17 cellular contexts compared by ENCODE assay signal in genomic region chr13:65584126-65584525, GRCh38.
A peak's percentile ranks its signal among the peaks of the same experiment; 100 is the strongest.
DNase-seq lines count a peak whose midpoint lies in the region; ATAC-seq, FAIRE-seq and TF ChIP-seq lines count a peak whose summit lies in the region.
"Had no signal": no experiment of that assay in that cellular context is flagged by ENCODE, and none has a peak within 500 bp of the region (broad histone marks: within the 10 kb centered on the region; RNA-seq: fewer than 3 reads in every experiment).

No MANE protein-coding gene starts in this region.

- DNase-seq in H1 (ENCODE audit: low read depth in 1 of 2, low spot score in 2 of 2) (no peak), iPS DF 6.9 (ENCODE audit: low read depth, low spot score) (peak; percentile 5), GM13977 (ENCODE audit: low spot score) (no peak), DMS53 (lab: John Stamatoyannopoulos, UW) (no peak), aorta (no peak)
- DNase-seq: BE2C; CD4-positive, alpha-beta memory T cell; DMS79 treated with DMSO at 0.1 percent for 48 hours; EL; GDM1 had no signal

- no peak overlapping the region for H3K4ac ChIP-seq in H1 (replicated peaks; ENCODE audit: insufficient read length, low read depth, low read length)

- no peak overlapping the region for H2BK5ac ChIP-seq in H1 (ENCODE audit: low read depth, low read length)

- TF ChIP-seq CTCF in Loucy (conservative IDR thresholded peaks at IDR 0.05; ENCODE audit: low read length) (no peak), H1 (IDR thresholded peaks at IDR 0.05; ENCODE audit: control extremely low read depth in 1 of 3, insufficient read depth in 1 of 3, low read depth in 1 of 3, low read length in 3 of 3) (no peak), GM13977 (IDR thresholded peaks at IDR 0.05; ENCODE audit: extremely low read depth, insufficient read depth, missing control alignments) (no peak)

- no peaks in the 10 kb centered on the region for H3K4me1 ChIP-seq in Loucy (ENCODE audit: insufficient read depth, low read length, poor library complexity, severe bottlenecking)
- no peaks in the 10 kb centered on the region; a peak in 1 of 7 replicates for H3K4me1 ChIP-seq in H1 (replicated peaks in 1 of 4; ENCODE audit: control insufficient read depth in 3 of 4, insufficient read depth in 4 of 4, low read length in 3 of 4)
- peaks cover 3% of the 10 kb centered on the region; the same call in 1 of the 2 replicates for H3K4me1 ChIP-seq in iPS DF 6.9 (ENCODE audit: control insufficient read depth, insufficient read depth, low read length)
- no peaks in the 10 kb centered on the region for H3K4me1 ChIP-seq in aorta (ENCODE audit: control insufficient read depth in 1 of 2, insufficient read depth in 2 of 2, low read length in 2 of 2)
- H3K4me1 ChIP-seq: A549 had no signal

- FAIRE-seq in H1 (lab: Jason Lieb, UNC): peak; percentile 7
- FAIRE-seq: A549, GM12892, H54 had no signal

- H2AK5ac ChIP-seq in H1 (ENCODE audit: low read depth, low read length): no peak overlapping the region

- no peak for TF ChIP-seq RAD21 in H1 (IDR thresholded peaks at IDR 0.05 in 1 of 2, conservative IDR thresholded peaks at IDR 0.05 in 1 of 2; ENCODE audit: low read depth in 2 of 2, low read length in 2 of 2)

- no peak overlapping the region for H2BK12ac ChIP-seq in H1 (ENCODE audit: low read depth, low read length)

- H3K79me1 ChIP-seq in H1 (ENCODE audit: low read depth, low read length): no peaks in the 10 kb centered on the region

- in situ Hi-C loops in GM13977 (cut with MboI; ENCODE audit: low pct_unique_long_range_greater_than_20kb, low sequenced_read_pairs, unreplicated experiment): no loop called here

- no peaks in the 10 kb centered on the region for H4K20me1 ChIP-seq in Loucy (ENCODE audit: insufficient read depth, low read length, poor library complexity, severe bottlenecking)
- H4K20me1 ChIP-seq in H1 (replicated peaks in 1 of 2; ENCODE audit: control insufficient read depth in 1 of 2, insufficient read depth in 2 of 2, low read length in 2 of 2): no peaks in the 10 kb centered on the region

- H3K4me2 ChIP-seq in Loucy (ENCODE audit: low read depth, low read length, poor library complexity, severe bottlenecking) (no peak overlapping the region), H1 (ENCODE audit: insufficient read depth in 1 of 2, low read depth in 2 of 2, low read length in 2 of 2) (no peak overlapping the region)
- H3K4me2 ChIP-seq: A549 had no signal

- no peak overlapping the region for H2BK20ac ChIP-seq in H1 (ENCODE audit: low read length)

- CTCF ChIA-PET in H1 (lab: Charles Lee; ENCODE audit: partially characterized antibody): interaction anchor here (0.6 kb wide), 2 partner anchors 54 to 499 kb away, joined by 3 to 5 read pairs; no protein-coding TSS in a partner anchor

- no peak overlapping the region for H3K23ac ChIP-seq in H1 (ENCODE audit: insufficient read length)

- no peaks in the 10 kb centered on the region for H3K23me2 ChIP-seq in H1 (ENCODE audit: low read depth, low read length)

- no peak overlapping the region for H2BK15ac ChIP-seq in H1 (ENCODE audit: low read length)

- no peaks in the 10 kb centered on the region for H3K79me2 ChIP-seq in Loucy (ENCODE audit: insufficient read depth, low read length)
- no peaks in the 10 kb centered on the region for H3K79me2 ChIP-seq in H1 (ENCODE audit: control insufficient read depth in 1 of 2, insufficient read depth in 2 of 2, low read length in 2 of 2)

- TF ChIP-seq EP300 in H1 (IDR thresholded peaks at IDR 0.05; ENCODE audit: borderline replicate concordance in 1 of 2, low read depth in 2 of 2, low read length in 2 of 2): no peak

- H3K56ac ChIP-seq in H1 (replicated peaks; ENCODE audit: insufficient read length, low read depth, low read length): no peak overlapping the region

- H2BK120ac ChIP-seq in H1 (replicated peaks; ENCODE audit: low read depth, low read length): no peak overlapping the region

- H4K8ac ChIP-seq in H1 (ENCODE audit: extremely low read depth, insufficient read depth, low read length): no peak overlapping the region

- H3K27ac ChIP-seq in H1 (ENCODE audit: low read depth, low read length) (no peak overlapping the region), iPS DF 6.9 (ENCODE audit: low read length) (no peak overlapping the region), aorta (ENCODE audit: low read depth in 1 of 2, low read length in 2 of 2) (no peak overlapping the region)
- H3K27ac ChIP-seq: A549, C4-2B had no signal

- H3K9me3 ChIP-seq in Loucy (ENCODE audit: insufficient read depth, low read depth, low read length) (no peaks in the 10 kb centered on the region), H1 (ENCODE audit: insufficient read depth in 2 of 2, low read depth in 1 of 2, low read length in 1 of 2) (no peaks in the 10 kb centered on the region), iPS DF 6.9 (ENCODE audit: control insufficient read depth, insufficient read depth, low read length) (no peaks in the 10 kb centered on the region), aorta (ENCODE audit: control insufficient read depth, low read length) (peaks cover 2% of the 10 kb centered on the region)
- H3K9me3 ChIP-seq: A549, BE2C had no signal

- H3K9me2 ChIP-seq in Loucy (replicated peaks; ENCODE audit: low read depth, low read length): no peaks in the 10 kb centered on the region

- ATAC-seq in GM18861 (IDR thresholded peaks at IDR 0.05; ENCODE audit: unreplicated experiment) (no peak), aorta (ENCODE audit: low FRiP score) (no peak)
- ATAC-seq: A549, HCT116 had no signal

- H3K14ac ChIP-seq in H1 (ENCODE audit: insufficient read length): no peak overlapping the region

- no peak overlapping the region for H3K9ac ChIP-seq in Loucy (ENCODE audit: low read depth, low read length, poor library complexity, severe bottlenecking)
- H3K9ac ChIP-seq in H1 (replicated peaks in 1 of 4; ENCODE audit: extremely low read depth in 1 of 4, low read depth in 3 of 4, low read length in 3 of 4): no peak overlapping the region

- 71% methylated on average over 2 of the region's 2 CpGs; no CpG with 5 or more reads in 1 of the 2 experiments for WGBS in H1 (ENCODE audit: extremely low coverage in 1 of 2, insufficient coverage in 1 of 2, insufficient read length in 1 of 2, insufficient replicate concordance in 2 of 2, low coverage in 1 of 2, low lambda C conversion rate in 2 of 2, missing lambda C conversion rate in 1 of 2), 2 experiments
- no CpG with 5 or more reads among the region's 2 CpGs for WGBS in iPS DF 6.9 (ENCODE audit: insufficient coverage, insufficient read length)
- 68 to 74% methylated on average over 2 of the region's 2 CpGs for WGBS in aorta, 2 donors

- no peak for TF ChIP-seq POLR2A in H1 (IDR thresholded peaks at IDR 0.05; ENCODE audit: control extremely low read depth in 1 of 2, low read depth in 2 of 2, low read length in 2 of 2)

- POLR2A ChIA-PET in H1 (lab: Charles Lee; ENCODE audit: partially characterized antibody): no interaction called here

- H2AFZ ChIP-seq in Loucy (ENCODE audit: low read length) (peak overlapping the region; percentile 48), H1 (ENCODE audit: low read length) (no peak overlapping the region)

- no peaks in the 10 kb centered on the region for H3F3A ChIP-seq in Loucy (ENCODE audit: low read depth)

- H3K27me3 ChIP-seq in Loucy (ENCODE audit: insufficient read depth, low read length, poor library complexity, severe bottlenecking) (no peaks in the 10 kb centered on the region), H1 (replicated peaks in 1 of 4; ENCODE audit: control insufficient read depth in 3 of 4, extremely low read depth in 1 of 4, insufficient read depth in 3 of 4, low read length in 3 of 4) (0 out of 7 replicates have a peak, but pooled peaks cover 0 to 2% (median 0%) of the 10 kb centered on the region in 4 experiments), iPS DF 6.9 (ENCODE audit: control insufficient read depth, insufficient read depth, low read length) (no peaks in the 10 kb centered on the region), aorta (ENCODE audit: control insufficient read depth in 1 of 2, insufficient read depth in 2 of 2, low read length in 1 of 2) (no peaks in the 10 kb centered on the region)
- H3K27me3 ChIP-seq: BE2C had no signal

- intact Hi-C loops in aorta (cut with DNase I): no loop called here

- H4K91ac ChIP-seq in H1 (replicated peaks; ENCODE audit: insufficient read length, low read length): no peak overlapping the region

- no peak overlapping the region for H3K18ac ChIP-seq in H1 (ENCODE audit: extremely low read depth, low read length)

- no peaks in the 10 kb centered on the region for H3K36me3 ChIP-seq in Loucy (ENCODE audit: insufficient read depth, low read length)
- H3K36me3 ChIP-seq in H1 (ENCODE audit: control insufficient read depth in 2 of 4, insufficient read depth in 4 of 4, low read length in 3 of 4): no peaks in the 10 kb centered on the region
- no peaks in the 10 kb centered on the region for H3K36me3 ChIP-seq in iPS DF 6.9 (ENCODE audit: control insufficient read depth, insufficient read depth, low read length)
- no peaks in the 10 kb centered on the region for H3K36me3 ChIP-seq in aorta (ENCODE audit: control insufficient read depth in 1 of 2, insufficient read depth in 2 of 2, low read length in 1 of 2)
- H3K36me3 ChIP-seq: BE2C had no signal

- H4K5ac ChIP-seq in H1 (ENCODE audit: insufficient read length, low read depth, low read length): no peak overlapping the region

- H3K4me3 ChIP-seq in Loucy (ENCODE audit: low read length, poor library complexity, severe bottlenecking) (no peak overlapping the region), H1 (ENCODE audit: extremely low read depth in 1 of 4, insufficient read depth in 2 of 4, low read depth in 3 of 4, low read length in 4 of 4) (no peak overlapping the region), iPS DF 6.9 (ENCODE audit: low read length) (no peak overlapping the region), aorta (ENCODE audit: low read length in 2 of 2) (no peak overlapping the region)
- H3K4me3 ChIP-seq: A549 had no signal

TF ChIP-seq in H1, 55 proteins besides CTCF, POLR2A, EP300 and RAD21:
- TF ChIP-seq TEAD4 (IDR thresholded peaks at IDR 0.05; ENCODE audit: low read depth, low read length) (peak; percentile 54; the same call in 1 of the 2 replicates), POU5F1 (IDR thresholded peaks at IDR 0.05; ENCODE audit: low read depth, low read length) (no peak), TCF12 (IDR thresholded peaks at IDR 0.05; ENCODE audit: low read depth, low read length) (no peak)
